ENCODE assay signal across 18 cellular contexts in genomic region chr4:161254375-161254774, GRCh38.
DNase-seq lines count a peak whose midpoint lies in the region; ATAC-seq, FAIRE-seq and TF ChIP-seq lines count a peak whose summit lies in the region.
"Had no signal": no experiment of that assay in that cellular context is flagged by ENCODE, and none has a peak within 500 bp of the region (broad histone marks: within the 10 kb centered on the region; RNA-seq: fewer than 3 reads in every experiment).

No MANE protein-coding gene starts in this region.

- no peak overlapping the region for H3K4me3 ChIP-seq in PC-3 (ENCODE audit: low read length)
- H3K4me3 ChIP-seq: adrenal gland had no signal

- intact Hi-C loops in PC-3 (cut with micrococcal nuclease) = loop anchor here (10.0 kb wide), 4 partner anchors 310 to 1770 kb away; partner anchors contain the start of gene FSTL5

- no peak overlapping the region for H3K27ac ChIP-seq in 22Rv1
- H3K27ac ChIP-seq in PC-3 (ENCODE audit: low read length) = no peak overlapping the region
- H3K27ac ChIP-seq: adrenal gland, HL-60 had no signal

- ATAC-seq in PC-3 (no peak), HG02840 (IDR thresholded peaks at IDR 0.05; ENCODE audit: low FRiP score, unreplicated experiment) (no peak), GM18868 (IDR thresholded peaks at IDR 0.05; ENCODE audit: unreplicated experiment) (no peak), esophagus mucosa (no peak)

- peak; percentile 53 for FAIRE-seq in D721Med (lab: Jason Lieb, UNC)
- FAIRE-seq: bronchial epithelial cell had no signal

- TF ChIP-seq RAD21 in Ishikawa (IDR thresholded peaks at IDR 0.05; ENCODE audit: low read depth) = 0 out of 2 replicates have a peak, but pooled peaks have one; percentile 9

- BruUV-seq in PC-3 (replicated peaks; lab: Mats Ljungman, UMichigan) = no TSS peak

- no peak for TF ChIP-seq EP300 in Ishikawa (IDR thresholded peaks at IDR 0.05; ENCODE audit: borderline replicate concordance)

- H3F3A ChIP-seq in PC-3 (ENCODE audit: low read length, unreplicated experiment) = no peaks in the 10 kb centered on the region

- H3K9me2 ChIP-seq in PC-3 (replicated peaks; ENCODE audit: low read length) = no peaks in the 10 kb centered on the region

- no peaks in the 10 kb centered on the region for H4K20me1 ChIP-seq in PC-3 (ENCODE audit: low read length)

- H3K79me2 ChIP-seq in PC-3 (ENCODE audit: low read length) = no peaks in the 10 kb centered on the region

- POLR2A ChIA-PET in PC-3 (lab: Charles Lee; ENCODE audit: unreplicated experiment) = no interaction called here

- no peaks in the 10 kb centered on the region for H3K27me3 ChIP-seq in PC-3 (ENCODE audit: low read length)
- H3K27me3 ChIP-seq: adrenal gland had no signal

- no peak overlapping the region for H3K4me2 ChIP-seq in PC-3 (ENCODE audit: low read length)

- CTCF ChIA-PET in PC-3 (lab: Charles Lee) = no interaction called here

- H3K36me3 ChIP-seq in PC-3 (ENCODE audit: low read depth, low read length) = no peaks in the 10 kb centered on the region
- H3K36me3 ChIP-seq: adrenal gland had no signal

- H2AFZ ChIP-seq in PC-3 (ENCODE audit: low read length) = no peak overlapping the region

- H3K9me3 ChIP-seq in PC-3 (ENCODE audit: low read length) = no peaks in the 10 kb centered on the region; the same call in 1 of the 2 replicates

- TF ChIP-seq CTCF in 22Rv1 (IDR thresholded peaks at IDR 0.05) = peak; percentile 35
- TF ChIP-seq CTCF in D721Med (IDR thresholded peaks at IDR 0.05; ENCODE audit: insufficient read depth, missing control alignments) = peak; percentile 11
- TF ChIP-seq CTCF in PC-3 (conservative IDR thresholded peaks at IDR 0.05; ENCODE audit: low read depth, low read length) = peak; percentile 54

- no peak for DNase-seq in D721Med (ENCODE audit: insufficient read length, low spot score)
- DNase-seq in PC-3 = peak; percentile 35
- DNase-seq in dedifferentiated amniotic fluid mesenchymal stem cell (ENCODE audit: extremely low spot score) = no peak
- DNase-seq: activated CD4-positive, alpha-beta T cell treated with anti-CD3 and anti-CD28 coated beads, Interleukin-2, amount 50 U/mL, for 4 hours; activated gamma-delta T cell treated with Interleukin-2 at 50 U/mL for 16 hours; adrenal gland; foreskin melanocyte; KBM-7; NCI-H2171; occipital lobe; T-helper 1 cell had no signal

- H3K4me1 ChIP-seq in PC-3 (ENCODE audit: insufficient read depth, low read length) = no peaks in the 10 kb centered on the region
- H3K4me1 ChIP-seq: adrenal gland had no signal

- H3K9ac ChIP-seq in PC-3 (ENCODE audit: low read length) = no peak overlapping the region

TF ChIP-seq in Ishikawa, 13 proteins besides CTCF, POLR2A, EP300 and RAD21:
- TF ChIP-seq YY1 (IDR thresholded peaks at IDR 0.05; ENCODE audit: low read depth) (no peak), MAX (IDR thresholded peaks at IDR 0.05) (no peak), FOXM1 (IDR thresholded peaks at IDR 0.05; ENCODE audit: borderline replicate concordance, low read depth) (no peak), EGR1 (IDR thresholded peaks at IDR 0.05) (no peak), TAF1 (IDR thresholded peaks at IDR 0.05; ENCODE audit: low read depth) (no peak), TEAD4 (IDR thresholded peaks at IDR 0.05) (no peak), REST (IDR thresholded peaks at IDR 0.05; ENCODE audit: low read depth) (no peak), CEBPB (IDR thresholded peaks at IDR 0.05) (no peak), NFIC (IDR thresholded peaks at IDR 0.05) (no peak), USF1 (IDR thresholded peaks at IDR 0.05) (no peak), TCF12 (IDR thresholded peaks at IDR 0.05; ENCODE audit: low read depth) (no peak), CREB1 (IDR thresholded peaks at IDR 0.05; ENCODE audit: low read depth) (no peak), ZBTB7A (IDR thresholded peaks at IDR 0.05; ENCODE audit: low read depth) (no peak)
